15 cellular contexts compared by ENCODE assay signal in the genomic region with DNA sequence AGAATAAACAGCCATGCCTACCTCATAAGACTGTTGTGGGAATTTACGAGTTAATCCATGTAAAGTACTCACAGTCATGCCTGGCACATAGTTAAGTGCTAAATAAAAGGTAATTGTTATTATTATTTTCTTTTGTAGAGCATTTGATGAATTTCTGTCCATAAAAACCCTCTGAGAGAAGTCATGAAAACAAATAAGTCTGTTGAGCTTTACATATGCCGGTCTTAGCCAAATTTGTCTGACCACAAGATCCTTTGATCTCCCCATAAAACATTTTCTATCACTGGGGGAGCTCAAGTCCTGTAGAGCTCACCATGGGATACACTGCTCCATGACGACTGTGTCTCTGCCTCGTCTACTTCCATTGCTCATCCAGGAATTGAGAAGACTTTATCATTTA.
A peak's percentile ranks its signal among the peaks of the same experiment; 100 is the strongest.
DNase-seq lines count a peak whose midpoint lies in the region; TF ChIP-seq lines count a peak whose summit lies in the region.
"Had no signal": no experiment of that assay in that cellular context is flagged by ENCODE, and none has a peak within 500 bp of the region (broad histone marks: within the 10 kb centered on the region; RNA-seq: fewer than 3 reads in every experiment).

No MANE protein-coding gene starts in this region.

- no peak overlapping the region for H3K4ac ChIP-seq in mesenchymal stem cell (ENCODE audit: low read depth in 1 of 2, low read length in 2 of 2)

- H3K27ac Mint-ChIP-seq in MCF 10A (ENCODE audit: low read depth, unreplicated experiment) (no peak overlapping the region), mesothelial cell of epicardium (peak overlapping the region; percentile 55)

- H3K36me3 Mint-ChIP-seq in MCF 10A (ENCODE audit: insufficient read depth, unreplicated experiment) (peaks cover 7% of the 10 kb centered on the region), mesothelial cell of epicardium (no peaks in the 10 kb centered on the region)

- H3K23ac ChIP-seq in mesenchymal stem cell (ENCODE audit: low read length in 2 of 2): no peak overlapping the region

- no peak overlapping the region for H3K9ac ChIP-seq in mesenchymal stem cell (ENCODE audit: low read length)
- H3K9ac ChIP-seq: BLaER1 treated with 17β-estradiol and CSF1 and Interleukin-3, amounts not matched to agents 10 nM and 100 nM; SK-N-SH had no signal

- H3K27me3 ChIP-seq in breast epithelium (no peaks in the 10 kb centered on the region), mesenchymal stem cell (ENCODE audit: control insufficient read depth in 1 of 2, insufficient read depth in 1 of 2, low read length in 2 of 2) (no peaks in the 10 kb centered on the region)
- H3K27me3 ChIP-seq: BLaER1 treated with 17β-estradiol and CSF1 and Interleukin-3, amounts not matched to agents 10 nM and 100 nM had no signal

- in situ Hi-C loops in astrocyte of the spinal cord (cut with HindIII; ENCODE audit: low sequenced_read_pairs) (no loop called here), ACHN (cut with HindIII; ENCODE audit: low pct_ligation_motif_present, low pct_unique_long_range_greater_than_20kb, low sequenced_read_pairs) (no loop called here)

- H3K4me1 ChIP-seq in breast epithelium (peaks cover 0 to 25% of the 10 kb centered on the region in 2 donors), mesenchymal stem cell (ENCODE audit: control insufficient read depth, insufficient read depth, low read depth, low read length) (peaks cover 5% of the 10 kb centered on the region)

- peaks cover 17% of the 10 kb centered on the region for H3K79me1 ChIP-seq in mesenchymal stem cell (replicated peaks; ENCODE audit: low read length, poor library complexity, severe bottlenecking)

- no peak overlapping the region for H2BK120ac ChIP-seq in mesenchymal stem cell (ENCODE audit: low read depth, low read length)

- intact Hi-C loops in breast epithelium (cut with DNase I; ENCODE audit: low total_unique reads): no loop called here
- intact Hi-C loops in MCF 10A (cut with micrococcal nuclease): no loop called here

- BruUV-seq in MCF 10A (replicated peaks; lab: Mats Ljungman, UMichigan): no TSS peak

- H2AK5ac ChIP-seq in mesenchymal stem cell (ENCODE audit: low read length, severe bottlenecking): no peak overlapping the region

- no peak overlapping the region for H2BK12ac ChIP-seq in mesenchymal stem cell (ENCODE audit: low read length in 2 of 2)

- TF ChIP-seq CTCF in breast epithelium (IDR thresholded peaks at IDR 0.05) (no peak), MCF 10A (IDR thresholded peaks at IDR 0.05; ENCODE audit: unreplicated experiment) (no peak), astrocyte of the spinal cord (IDR thresholded peaks at IDR 0.05; ENCODE audit: low read depth, low read length) (no peak), mesothelial cell of epicardium (IDR thresholded peaks at IDR 0.05; ENCODE audit: unreplicated experiment) (no peak), GM10248 (IDR thresholded peaks at IDR 0.05; ENCODE audit: control extremely low read depth, extremely low read depth, low read depth, missing control alignments) (no peak)

- H2AFZ ChIP-seq in mesenchymal stem cell (ENCODE audit: low read depth, low read length): no peak overlapping the region

- H3K27me3 Mint-ChIP-seq in MCF 10A (ENCODE audit: insufficient read depth, unreplicated experiment) (no peaks in the 10 kb centered on the region), mesothelial cell of epicardium (ENCODE audit: low read depth) (no peaks in the 10 kb centered on the region)

- H2BK5ac ChIP-seq in mesenchymal stem cell (ENCODE audit: low read depth, low read length, poor library complexity, severe bottlenecking): no peak overlapping the region

- POLR2A ChIA-PET in MCF 10A (lab: Yijun Ruan, JAX) (no interaction called here), GM10248 (lab: Yijun Ruan, JAX) (no interaction called here)

- no peaks in the 10 kb centered on the region for H3K36me3 ChIP-seq in breast epithelium
- H3K36me3 ChIP-seq in mesenchymal stem cell (ENCODE audit: control insufficient read depth in 1 of 2, insufficient read depth in 2 of 2, low read depth in 1 of 2, low read length in 2 of 2): no peaks in the 10 kb centered on the region
- H3K36me3 ChIP-seq: BLaER1 treated with 17β-estradiol and CSF1 and Interleukin-3, amounts not matched to agents 10 nM and 100 nM had no signal

- H4K91ac ChIP-seq in mesenchymal stem cell (ENCODE audit: low read length): no peak overlapping the region

- H3K4me3 Mint-ChIP-seq in MCF 10A (ENCODE audit: unreplicated experiment) (no peak overlapping the region), mesothelial cell of epicardium (no peak overlapping the region)

- H3K27ac ChIP-seq in breast epithelium (peak overlapping the region; percentile 80 to 84), mesenchymal stem cell (ENCODE audit: low read length, poor library complexity, severe bottlenecking) (no peak overlapping the region)
- H3K27ac ChIP-seq: 22Rv1; BLaER1 treated with 17β-estradiol and CSF1 and Interleukin-3, amounts not matched to agents 10 nM and 100 nM had no signal

- no peak overlapping the region for H4K8ac ChIP-seq in mesenchymal stem cell (ENCODE audit: low read length)

- H3K4me3 ChIP-seq in breast epithelium: no peak overlapping the region
- H3K4me3 ChIP-seq in astrocyte of the spinal cord (ENCODE audit: low read depth, low read length): no peak overlapping the region
- no peak overlapping the region for H3K4me3 ChIP-seq in mesenchymal stem cell (ENCODE audit: insufficient read depth in 1 of 2, low read depth in 1 of 2, low read length in 2 of 2)
- H3K4me3 ChIP-seq: BLaER1 treated with 17β-estradiol and CSF1 and Interleukin-3, amounts not matched to agents 10 nM and 100 nM had no signal

- WGBS in mesenchymal stem cell: 76% methylated on average over 4 of the region's 4 CpGs

- no peak overlapping the region for H3K4me2 ChIP-seq in mesenchymal stem cell (ENCODE audit: low read length, poor library complexity, severe bottlenecking)
- H3K4me2 ChIP-seq: SK-N-SH had no signal

- DNase-seq in breast epithelium (ENCODE audit: low spot score in 2 of 2) (no peak), MCF 10A (ENCODE audit: unreplicated experiment) (no peak), astrocyte of the spinal cord (ENCODE audit: low read depth, low spot score) (peak; percentile 67), mesothelial cell of epicardium (ENCODE audit: low spot score in 2 of 2, unreplicated experiment in 2 of 2) (no peak), GM10248 (ENCODE audit: extremely low spot score) (no peak), iPS-NIHi7 (ENCODE audit: extremely low spot score) (no peak), mesenchymal stem cell (no peak), ACHN (no peak)
- DNase-seq: NCI-H1105 treated with DMSO at 0.1 percent for 48 hours, NCI-H187, NCI-H774, Right ventricle myocardium superior, SK-N-SH had no signal

- H3K4me1 Mint-ChIP-seq in MCF 10A (ENCODE audit: insufficient read depth, unreplicated experiment) (no peaks in the 10 kb centered on the region), mesothelial cell of epicardium (peaks cover 25% of the 10 kb centered on the region)

- H3K9me3 ChIP-seq in breast epithelium (no peaks in the 10 kb centered on the region), mesenchymal stem cell (ENCODE audit: control insufficient read depth, low read length) (no peaks in the 10 kb centered on the region)
- H3K9me3 ChIP-seq: SK-N-SH had no signal

- CTCF ChIA-PET in MCF 10A (lab: Yijun Ruan, JAX) (no interaction called here), GM10248 (lab: Yijun Ruan, JAX) (no interaction called here)

- no peak overlapping the region for H2BK15ac ChIP-seq in mesenchymal stem cell (ENCODE audit: low read depth, poor library complexity, severe bottlenecking)

- H3K18ac ChIP-seq in mesenchymal stem cell (ENCODE audit: low read depth in 1 of 2, low read length in 2 of 2): no peak overlapping the region

- H3K9me3 Mint-ChIP-seq in MCF 10A (ENCODE audit: unreplicated experiment) (no peaks in the 10 kb centered on the region), mesothelial cell of epicardium (no peaks in the 10 kb centered on the region)

- no peak overlapping the region for H3K14ac ChIP-seq in mesenchymal stem cell (ENCODE audit: low read length in 2 of 2)

- no peak for TF ChIP-seq POLR2A in breast epithelium (IDR thresholded peaks at IDR 0.05)
